In the genomic region with DNA sequence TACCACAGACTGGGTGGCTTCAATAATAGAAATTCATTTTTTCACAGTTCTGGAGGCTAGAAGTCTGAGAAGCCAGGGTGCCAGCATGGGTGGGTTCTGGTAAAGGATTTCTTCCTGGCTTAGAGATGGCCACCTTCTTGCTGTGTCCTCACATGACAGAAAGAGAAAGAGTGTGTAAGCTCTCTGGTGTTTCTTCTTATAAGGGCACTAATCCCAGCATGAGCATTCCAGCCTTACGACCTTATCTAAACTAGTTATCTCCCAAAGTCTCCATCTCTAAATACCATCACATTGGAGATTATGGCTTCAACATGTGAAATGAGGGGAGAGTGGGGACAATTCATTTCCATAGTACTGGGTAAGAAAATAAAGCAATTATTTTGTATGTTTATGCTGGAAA, we compare ENCODE assay signal across 1 cellular context.
TF ChIP-seq lines count a peak whose summit lies in the region.

No MANE protein-coding gene starts in this region.

TF ChIP-seq in SK-N-SH, 30 proteins besides CTCF, POLR2A, EP300 and RAD21:
- TF ChIP-seq SIN3A (IDR thresholded peaks at IDR 0.05; ENCODE audit: borderline replicate concordance, low read depth, low read length) (no peak), FOSL2 (IDR thresholded peaks at IDR 0.05; ENCODE audit: borderline replicate concordance, low read depth) (no peak), MEF2A (IDR thresholded peaks at IDR 0.05; ENCODE audit: borderline replicate concordance, low read depth) (no peak), POLR2AphosphoS5 (IDR thresholded peaks at IDR 0.05; ENCODE audit: low read depth, low read length) (no peak), JUND (IDR thresholded peaks at IDR 0.05) (no peak), RXRA (IDR thresholded peaks at IDR 0.05; ENCODE audit: borderline replicate concordance, low read depth) (no peak), CHD2 (IDR thresholded peaks at IDR 0.05; ENCODE audit: low read length, partially characterized antibody) (no peak), RFX5 (IDR thresholded peaks at IDR 0.05; ENCODE audit: low read length) (no peak), FOXM1 (IDR thresholded peaks at IDR 0.05; ENCODE audit: low read depth) (no peak), TEAD4 (IDR thresholded peaks at IDR 0.05; ENCODE audit: borderline replicate concordance, insufficient read depth) (no peak), FOXJ3 (CRISPR knock-in tag; IDR thresholded peaks at IDR 0.05) (no peak)
- TF ChIP-seq, protein P1, sequence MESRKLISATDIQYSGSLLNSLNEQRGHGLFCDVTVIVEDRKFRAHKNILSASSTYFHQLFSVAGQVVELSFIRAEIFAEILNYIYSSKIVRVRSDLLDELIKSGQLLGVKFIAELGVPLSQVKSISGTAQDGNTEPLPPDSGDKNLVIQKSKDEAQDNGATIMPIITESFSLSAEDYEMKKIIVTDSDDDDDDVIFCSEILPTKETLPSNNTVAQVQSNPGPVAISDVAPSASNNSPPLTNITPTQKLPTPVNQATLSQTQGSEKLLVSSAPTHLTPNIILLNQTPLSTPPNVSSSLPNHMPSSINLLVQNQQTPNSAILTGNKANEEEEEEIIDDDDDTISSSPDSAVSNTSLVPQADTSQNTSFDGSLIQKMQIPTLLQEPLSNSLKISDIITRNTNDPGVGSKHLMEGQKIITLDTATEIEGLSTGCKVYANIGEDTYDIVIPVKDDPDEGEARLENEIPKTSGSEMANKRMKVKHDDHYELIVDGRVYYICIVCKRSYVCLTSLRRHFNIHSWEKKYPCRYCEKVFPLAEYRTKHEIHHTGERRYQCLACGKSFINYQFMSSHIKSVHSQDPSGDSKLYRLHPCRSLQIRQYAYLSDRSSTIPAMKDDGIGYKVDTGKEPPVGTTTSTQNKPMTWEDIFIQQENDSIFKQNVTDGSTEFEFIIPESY (IDR thresholded peaks at IDR 0.05; ENCODE audit: borderline replicate concordance, low read depth): no peak
- TF ChIP-seq, protein P2, sequence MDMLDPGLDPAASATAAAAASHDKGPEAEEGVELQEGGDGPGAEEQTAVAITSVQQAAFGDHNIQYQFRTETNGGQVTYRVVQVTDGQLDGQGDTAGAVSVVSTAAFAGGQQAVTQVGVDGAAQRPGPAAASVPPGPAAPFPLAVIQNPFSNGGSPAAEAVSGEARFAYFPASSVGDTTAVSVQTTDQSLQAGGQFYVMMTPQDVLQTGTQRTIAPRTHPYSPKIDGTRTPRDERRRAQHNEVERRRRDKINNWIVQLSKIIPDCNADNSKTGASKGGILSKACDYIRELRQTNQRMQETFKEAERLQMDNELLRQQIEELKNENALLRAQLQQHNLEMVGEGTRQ (IDR thresholded peaks at IDR 0.05; ENCODE audit: borderline replicate concordance, low read depth, low read length): no peak
- TF ChIP-seq, protein P3, sequence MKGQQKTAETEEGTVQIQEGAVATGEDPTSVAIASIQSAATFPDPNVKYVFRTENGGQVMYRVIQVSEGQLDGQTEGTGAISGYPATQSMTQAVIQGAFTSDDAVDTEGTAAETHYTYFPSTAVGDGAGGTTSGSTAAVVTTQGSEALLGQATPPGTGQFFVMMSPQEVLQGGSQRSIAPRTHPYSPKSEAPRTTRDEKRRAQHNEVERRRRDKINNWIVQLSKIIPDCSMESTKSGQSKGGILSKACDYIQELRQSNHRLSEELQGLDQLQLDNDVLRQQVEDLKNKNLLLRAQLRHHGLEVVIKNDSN (IDR thresholded peaks at IDR 0.05; ENCODE audit: borderline replicate concordance, low read depth): no peak
- TF ChIP-seq, protein P4, sequence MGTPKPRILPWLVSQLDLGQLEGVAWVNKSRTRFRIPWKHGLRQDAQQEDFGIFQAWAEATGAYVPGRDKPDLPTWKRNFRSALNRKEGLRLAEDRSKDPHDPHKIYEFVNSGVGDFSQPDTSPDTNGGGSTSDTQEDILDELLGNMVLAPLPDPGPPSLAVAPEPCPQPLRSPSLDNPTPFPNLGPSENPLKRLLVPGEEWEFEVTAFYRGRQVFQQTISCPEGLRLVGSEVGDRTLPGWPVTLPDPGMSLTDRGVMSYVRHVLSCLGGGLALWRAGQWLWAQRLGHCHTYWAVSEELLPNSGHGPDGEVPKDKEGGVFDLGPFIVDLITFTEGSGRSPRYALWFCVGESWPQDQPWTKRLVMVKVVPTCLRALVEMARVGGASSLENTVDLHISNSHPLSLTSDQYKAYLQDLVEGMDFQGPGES (IDR thresholded peaks at IDR 0.05; ENCODE audit: low read depth, low read length): no peak
- TF ChIP-seq, protein P5, sequence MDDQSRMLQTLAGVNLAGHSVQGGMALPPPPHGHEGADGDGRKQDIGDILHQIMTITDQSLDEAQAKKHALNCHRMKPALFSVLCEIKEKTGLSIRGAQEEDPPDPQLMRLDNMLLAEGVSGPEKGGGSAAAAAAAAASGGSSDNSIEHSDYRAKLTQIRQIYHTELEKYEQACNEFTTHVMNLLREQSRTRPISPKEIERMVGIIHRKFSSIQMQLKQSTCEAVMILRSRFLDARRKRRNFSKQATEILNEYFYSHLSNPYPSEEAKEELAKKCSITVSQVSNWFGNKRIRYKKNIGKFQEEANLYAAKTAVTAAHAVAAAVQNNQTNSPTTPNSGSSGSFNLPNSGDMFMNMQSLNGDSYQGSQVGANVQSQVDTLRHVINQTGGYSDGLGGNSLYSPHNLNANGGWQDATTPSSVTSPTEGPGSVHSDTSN (IDR thresholded peaks at IDR 0.05): no peak
